ENCODE assay signal across 10 cellular contexts in the genomic region with DNA sequence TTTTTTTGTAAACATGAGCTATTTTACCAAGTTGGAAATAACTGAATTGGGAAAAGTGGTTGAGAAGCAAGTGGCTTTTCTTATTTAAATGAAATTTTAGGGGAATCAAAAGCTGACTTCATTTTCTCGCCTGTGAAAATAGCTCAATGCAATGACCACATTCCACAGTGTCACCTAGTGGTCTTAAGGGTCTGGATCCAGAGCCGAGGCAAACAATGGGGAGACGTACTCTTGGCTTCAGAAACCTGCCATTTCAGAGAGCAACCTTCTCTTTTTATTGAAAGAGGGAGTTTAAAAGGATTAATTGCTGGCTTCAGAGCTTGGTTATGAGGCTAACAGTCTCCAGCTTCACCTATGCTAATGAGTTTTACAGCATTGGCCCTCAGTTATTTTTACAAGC. TPM values are rescaled to one million over a fixed set of nuclear protein-coding genes. Genes with fewer than 3 reads are reported as not detected.
A peak's percentile ranks its signal among the peaks of the same experiment; 100 is the strongest.
DNase-seq lines count a peak whose midpoint lies in the region; FAIRE-seq and TF ChIP-seq lines count a peak whose summit lies in the region.
"Had no signal": no experiment of that assay in that cellular context is flagged by ENCODE, and none has a peak within 500 bp of the region (broad histone marks: within the 10 kb centered on the region; RNA-seq: fewer than 3 reads in every experiment).

No MANE protein-coding gene starts in this region.

- H3K4me1 ChIP-seq in mesendoderm (ENCODE audit: control insufficient read depth, low read depth, low read length) = peaks cover 2% of the 10 kb centered on the region

- DNase-seq in EH (ENCODE audit: low read depth) = peak; percentile 6
- DNase-seq in LoVo (ENCODE audit: low spot score) = peak; percentile 15
- DNase-seq in brain microvascular endothelial cell = no peak
- peak; percentile 67 for DNase-seq in mesendoderm
- no peak for DNase-seq in urothelium cell line (ENCODE audit: low spot score)
- DNase-seq in NCI-H1417 treated with DMSO at 0.1 percent for 48 hours (lab: John Stamatoyannopoulos, UW) = no peak
- no peak for DNase-seq in RWPE1 (ENCODE audit: low spot score)
- DNase-seq: activated CD8-positive, alpha-beta T cell treated with anti-CD3 and anti-CD28 coated beads, Interleukin-2, amount 10 ng/mL, durations not matched to agents 7 days and 5 days; activated gamma-delta T cell had no signal

- FAIRE-seq in urothelium cell line (lab: Jason Lieb, UNC) = no peak
- FAIRE-seq: K562 had no signal

- H3K9ac ChIP-seq in mesendoderm (ENCODE audit: low read length) = no peak overlapping the region

- in situ Hi-C loops in brain microvascular endothelial cell (cut with HindIII; ENCODE audit: low pct_ligation_motif_present, low sequenced_read_pairs) = no loop called here

- H3K4ac ChIP-seq in mesendoderm (ENCODE audit: low read depth, low read length) = no peak overlapping the region

- CTCF ChIA-PET in RWPE1 (lab: Yijun Ruan, JAX) = no interaction called here

- no peak overlapping the region for H3K23ac ChIP-seq in mesendoderm (ENCODE audit: low read length)

- H3K36me3 ChIP-seq in brain microvascular endothelial cell (replicated peaks) = no peaks in the 10 kb centered on the region
- H3K36me3 ChIP-seq in mesendoderm (ENCODE audit: control insufficient read depth, insufficient read depth, low read length) = no peaks in the 10 kb centered on the region

- H3K56ac ChIP-seq in mesendoderm (ENCODE audit: low read length) = no peak overlapping the region

- no peak overlapping the region for H3K4me3 ChIP-seq in brain microvascular endothelial cell (ENCODE audit: low read depth, low read length)
- H3K4me3 ChIP-seq in mesendoderm (ENCODE audit: low read length) = no peak overlapping the region
- H3K4me3 ChIP-seq: K562 had no signal

- no CpG with 5 or more reads among the region's 3 CpGs for WGBS in mesendoderm (ENCODE audit: extremely low coverage, insufficient coverage, low lambda C conversion rate)

- H2BK120ac ChIP-seq in mesendoderm (ENCODE audit: low read depth, low read length) = no peak overlapping the region

- H2AK5ac ChIP-seq in mesendoderm (ENCODE audit: low read length) = no peak overlapping the region

- peak overlapping the region; percentile 75 for H3K18ac ChIP-seq in mesendoderm (ENCODE audit: low read length)

- no peak overlapping the region for H3K27ac ChIP-seq in brain microvascular endothelial cell
- H3K27ac ChIP-seq in mesendoderm (ENCODE audit: low read depth, low read length) = no peak overlapping the region
- no peak overlapping the region for H3K27ac ChIP-seq in RWPE1

- H3K4me2 ChIP-seq in mesendoderm (ENCODE audit: low read length) = no peak overlapping the region

- TF ChIP-seq CTCF in brain microvascular endothelial cell (IDR thresholded peaks at IDR 0.05; ENCODE audit: low read depth, low read length, missing control alignments) (peak; percentile 56), RWPE1 (conservative IDR thresholded peaks at IDR 0.05; ENCODE audit: low read depth) (no peak)

- POLR2A ChIA-PET in RWPE1 (lab: Yijun Ruan, JAX; ENCODE audit: low non-redundant PET) = no interaction called here

- H4K8ac ChIP-seq in mesendoderm (ENCODE audit: low read depth, low read length) = no peak overlapping the region

- H3K27me3 ChIP-seq in brain microvascular endothelial cell (replicated peaks) = no peaks in the 10 kb centered on the region
- H3K27me3 ChIP-seq in mesendoderm (ENCODE audit: insufficient read depth, low read length, poor library complexity) = no peaks in the 10 kb centered on the region

- no peak overlapping the region for H2BK5ac ChIP-seq in mesendoderm (ENCODE audit: low read length)

- no peaks in the 10 kb centered on the region for H3K79me2 ChIP-seq in mesendoderm (ENCODE audit: control insufficient read depth, insufficient read depth, low read length)

- no peak overlapping the region for H4K5ac ChIP-seq in mesendoderm (ENCODE audit: low read length)

- no peaks in the 10 kb centered on the region for H3K79me1 ChIP-seq in mesendoderm (ENCODE audit: low read length)

- H2BK15ac ChIP-seq in mesendoderm (replicated peaks; ENCODE audit: low read depth) = no peak overlapping the region

RNA-seq across cellular contexts. Expression of gene RXFP2, which starts 39.7 kb away (rescaled TPM):
- polyA plus RNA-seq in mesendoderm (2013, experiment 1 of 2) = not detected
- polyA plus RNA-seq in mesendoderm (2013, experiment 2 of 2) = not detected
- polyA plus RNA-seq: K562 had no signal

Comparison
In these comparisons a context has a peak if more than half of its experiments do, and no peak if none do; other contexts are left out.
1. DNase-seq: peak in EH (single experiment), LoVo (single experiment) and mesendoderm (single experiment); none in brain microvascular endothelial cell (single experiment), urothelium cell line (single experiment), NCI-H1417 treated with DMSO at 0.1 percent for 48 hours (single experiment) and RWPE1 (single experiment).